8 cellular contexts compared by ENCODE assay signal in the genomic region with DNA sequence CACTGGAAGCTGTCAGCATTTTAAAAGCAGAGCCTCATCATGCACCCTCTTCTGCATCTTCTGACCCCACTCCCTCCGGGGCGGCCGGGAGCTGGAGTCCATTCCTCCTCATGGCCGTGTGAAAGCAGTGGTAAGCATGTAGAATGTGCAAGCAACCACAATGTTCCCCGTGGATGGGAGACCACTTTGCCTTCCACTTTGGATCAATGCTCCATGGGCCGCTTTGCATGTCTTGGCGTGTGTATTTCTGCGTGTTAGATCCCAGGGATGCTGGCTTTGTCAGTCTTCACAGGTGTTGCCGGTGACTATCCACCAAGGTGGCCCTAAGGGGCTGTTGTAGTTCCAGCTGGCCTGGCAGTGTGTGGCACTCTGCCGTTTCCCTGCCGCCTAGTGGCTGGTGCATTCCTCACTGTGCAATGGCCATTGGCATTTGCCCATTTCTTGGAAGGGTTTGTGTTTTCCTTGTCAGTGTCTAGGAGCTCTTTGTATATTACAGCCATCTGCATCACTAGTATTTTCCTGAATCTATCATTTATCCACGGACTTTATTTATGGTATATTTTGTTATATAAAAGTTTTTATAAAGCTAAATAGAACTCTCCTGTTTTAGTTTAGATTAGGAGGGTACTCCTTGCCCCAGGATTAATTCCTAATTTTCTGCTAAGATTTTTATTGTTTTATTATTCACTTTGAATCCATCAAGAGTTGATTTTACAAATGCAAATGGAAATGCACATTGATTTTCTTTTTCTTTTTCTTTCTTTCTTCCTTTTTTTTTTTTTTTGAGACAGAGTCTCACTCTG. TPM values are rescaled to one million over a fixed set of nuclear protein-coding genes. Genes with fewer than 3 reads are reported as not detected.
DNase-seq lines count a peak whose midpoint lies in the region; ATAC-seq and TF ChIP-seq lines count a peak whose summit lies in the region.

No MANE protein-coding gene starts in this region.

- H3K4me1 ChIP-seq in OCI-LY7 (ENCODE audit: insufficient read depth, low read length, poor library complexity, severe bottlenecking) (peaks cover 13% of the 10 kb centered on the region), esophagus squamous epithelium (peaks cover 27 to 63% (median 46%) of the 10 kb centered on the region in 3 donors)

- TF ChIP-seq POLR2A in esophagus squamous epithelium (IDR thresholded peaks at IDR 0.05): no peak

- POLR2A ChIA-PET in OCI-LY7 (lab: Charles Lee): interaction anchor here (1.2 kb wide), 1 partner anchor 20 kb away, joined by 4 read pairs; no protein-coding TSS in a partner anchor

- no peaks in the 10 kb centered on the region for H4K20me1 ChIP-seq in OCI-LY7 (ENCODE audit: insufficient read depth, low read length)

- no peaks in the 10 kb centered on the region for H3K27me3 ChIP-seq in esophagus squamous epithelium

- intact Hi-C loops in OCI-LY7 (cut with micrococcal nuclease; ENCODE audit: unreplicated experiment): no loop called here
- intact Hi-C loops in esophagus squamous epithelium (cut with DNase I): loop anchor here (5.0 kb wide), 1 partner anchor 107 kb away; a partner anchor contains a TSS

- peak overlapping the region; percentile 70 for H3K4me2 ChIP-seq in OCI-LY7 (ENCODE audit: low read length)

- no TSS peak for BruUV-seq in OCI-LY7 (replicated peaks; lab: Mats Ljungman, UMichigan)

- H2AFZ ChIP-seq in OCI-LY7 (ENCODE audit: low read length): no peak overlapping the region

- H3K9me3 ChIP-seq in OCI-LY7 (ENCODE audit: low read length) (no peaks in the 10 kb centered on the region), esophagus squamous epithelium (no peaks in the 10 kb centered on the region)

- no peak for DNase-seq in OCI-LY7 (ENCODE audit: low spot score)
- DNase-seq in esophagus squamous epithelium (lab: John Stamatoyannopoulos, UW): no peak
- peak; percentile 64 for DNase-seq in putamen (ENCODE audit: low spot score)
- DNase-seq in COLO829 (ENCODE audit: low spot score): no peak

- ATAC-seq in GM21423 (IDR thresholded peaks at IDR 0.05; ENCODE audit: unreplicated experiment): no peak
- no peak for ATAC-seq in HG02759 (IDR thresholded peaks at IDR 0.05; ENCODE audit: unreplicated experiment)
- no peak for ATAC-seq in GM18858 (IDR thresholded peaks at IDR 0.05; ENCODE audit: unreplicated experiment)

- TF ChIP-seq CTCF in GM12873 (IDR thresholded peaks at IDR 0.05; ENCODE audit: insufficient read depth, low read depth, low read length, missing control alignments) (peak; percentile 45), OCI-LY7 (conservative IDR thresholded peaks at IDR 0.05; ENCODE audit: low read length) (peak; percentile 57), esophagus squamous epithelium (IDR thresholded peaks at IDR 0.05) (peak in 5 of 6 experiments; percentile 43 to 91 (median 72))

- no peaks in the 10 kb centered on the region for H3K79me2 ChIP-seq in OCI-LY7 (ENCODE audit: insufficient read depth, low read depth, low read length)

- CTCF ChIA-PET in OCI-LY7 (lab: Charles Lee; ENCODE audit: unreplicated experiment): interaction anchor here (0.6 kb wide), 1 partner anchor 8 kb away, joined by 3 read pairs; no protein-coding TSS in a partner anchor

- H3K27ac ChIP-seq in OCI-LY7 (ENCODE audit: low read depth, low read length, poor library complexity, severe bottlenecking): no peak overlapping the region
- peak overlapping the region; percentile 87 to 95 (median 88) for H3K27ac ChIP-seq in esophagus squamous epithelium

- H3K36me3 ChIP-seq in OCI-LY7 (ENCODE audit: insufficient read depth, low read length) (no peaks in the 10 kb centered on the region), esophagus squamous epithelium (no peaks in the 10 kb centered on the region)

- WGBS in esophagus squamous epithelium, 2 donors: 55 to 59% methylated on average over 9 to 10 of the region's 12 CpGs

- H3K9me2 ChIP-seq in OCI-LY7 (ENCODE audit: insufficient read depth, low read length): no peaks in the 10 kb centered on the region

- H3K4me3 ChIP-seq in OCI-LY7 (ENCODE audit: low read depth, low read length, poor library complexity, severe bottlenecking): no peak overlapping the region
- H3K4me3 ChIP-seq in esophagus squamous epithelium: no peak overlapping the region

RNA-seq across cellular contexts. Expression of a gene that starts 5.8 kb away (rescaled TPM):
- total RNA-seq in OCI-LY7 (2014; rRNA removed; shearing (Covaris generic)): 0.16 and 0.26 TPM in 2 replicates
- total RNA-seq in OCI-LY7 (2022): not detected in 2 replicates
- 1,000 to 10,000 TPM in 1 of 4 donors, 100 to 1,000 TPM in 3; 480 to 2,454 (median 606) TPM for total RNA-seq in esophagus squamous epithelium

RNA-seq across cellular contexts. Expression of a gene that starts 37.5 kb away (rescaled TPM):
- total RNA-seq in OCI-LY7 (2014; rRNA removed; shearing (Covaris generic)): not detected in 2 replicates
- total RNA-seq in OCI-LY7 (2022) (not detected in 2 replicates), esophagus squamous epithelium (1 to 10 TPM in 1 of 4 donors, under 1 TPM in 2, not detected in 1; 0.56 to 2.2 (median 0.76) TPM)

Comparison
In these comparisons a context has a peak if more than half of its experiments do, and no peak if none do; other contexts are left out.
1. RNA of a gene that starts 5.8 kb away (total RNA-seq): 480 to 2,454 TPM in esophagus squamous epithelium; 0.16 to 0.26 TPM in OCI-LY7; every median in the first group is over 100 times any median in the second.
2. Peak in every context shown above with its lines, with median percentiles within 50 percentile points of each other: CTCF ChIP-seq.